ENCODE assay signal across 27 cellular contexts in the genomic region with DNA sequence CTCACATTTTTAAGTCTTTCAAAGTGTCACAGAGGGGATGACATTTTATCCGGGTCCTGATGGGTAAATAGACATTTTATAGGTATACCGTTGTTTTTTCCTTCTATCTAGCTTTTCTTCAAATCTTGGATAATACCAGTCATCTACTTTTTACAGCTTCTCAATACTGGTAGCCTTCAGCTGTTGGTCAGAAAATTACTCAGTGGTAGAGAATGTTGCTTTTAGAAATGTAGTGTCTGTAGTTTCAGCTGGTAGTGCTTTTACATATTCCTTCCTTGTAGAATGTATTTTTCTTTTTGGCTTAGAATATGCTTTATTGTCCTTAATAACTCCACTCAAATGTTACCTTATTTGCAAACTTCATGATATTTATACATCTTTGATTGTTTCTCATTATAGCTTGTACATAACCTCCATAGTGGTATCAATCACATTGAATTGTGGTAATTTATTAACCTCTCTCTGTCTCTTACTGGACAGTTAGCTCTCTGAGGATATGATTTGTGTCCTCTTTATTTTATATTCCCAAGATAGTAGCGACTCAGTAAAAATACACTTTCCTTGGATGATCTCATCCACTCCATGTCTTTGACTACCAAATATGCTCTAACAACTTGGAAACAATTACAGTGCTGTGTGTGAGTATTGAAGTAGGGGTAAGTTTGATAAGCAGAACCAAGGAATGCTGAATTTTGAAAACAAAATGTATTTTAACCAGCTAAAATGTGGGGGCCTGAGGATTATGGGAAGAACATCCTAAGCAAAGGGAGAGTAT. TPM values are rescaled to one million over a fixed set of nuclear protein-coding genes. Genes with fewer than 3 reads are reported as not detected.
A peak's percentile ranks its signal among the peaks of the same experiment; 100 is the strongest.
DNase-seq lines count a peak whose midpoint lies in the region; ATAC-seq and TF ChIP-seq lines count a peak whose summit lies in the region.
"Had no signal": no experiment of that assay in that cellular context is flagged by ENCODE, and none has a peak within 500 bp of the region (broad histone marks: within the 10 kb centered on the region; RNA-seq: fewer than 3 reads in every experiment).

No MANE protein-coding gene starts in this region.

- peaks cover 3% of the 10 kb centered on the region for H3K36me3 ChIP-seq in smooth muscle cell (ENCODE audit: low read depth)
- H3K36me3 ChIP-seq: HAP-1 had no signal

- intact Hi-C loops in right cardiac atrium (cut with DNase I), result no loop called here

- no peak for TF ChIP-seq CTCF in smooth muscle cell (IDR thresholded peaks at IDR 0.05; ENCODE audit: borderline replicate concordance, insufficient read depth, poor library complexity, severe bottlenecking)

- no peak overlapping the region for H3K9ac ChIP-seq in smooth muscle cell (ENCODE audit: low read depth)
- H3K9ac ChIP-seq: BLaER1 had no signal

- H3K79me2 ChIP-seq in smooth muscle cell (ENCODE audit: low read depth), result peaks cover 37% of the 10 kb centered on the region

- H3K27me3 ChIP-seq in smooth muscle cell (ENCODE audit: low read depth), result no peaks in the 10 kb centered on the region
- H3K27me3 ChIP-seq in right cardiac atrium (ENCODE audit: control insufficient read depth, insufficient read depth), result no peaks in the 10 kb centered on the region
- H3K27me3 ChIP-seq: BLaER1, foreskin keratinocyte, heart left ventricle had no signal

- H3K9me3 ChIP-seq in smooth muscle cell (replicated peaks; ENCODE audit: low read depth), result no peaks in the 10 kb centered on the region
- no peaks in the 10 kb centered on the region for H3K9me3 ChIP-seq in right cardiac atrium (ENCODE audit: control insufficient read depth, low read length)
- H3K9me3 ChIP-seq: HAP-1, heart left ventricle had no signal

- H3K4me2 ChIP-seq in smooth muscle cell, result peak overlapping the region; percentile 49
- H3K4me2 ChIP-seq: BLaER1 had no signal

- peak overlapping the region; percentile 62 for H3K27ac ChIP-seq in smooth muscle cell (ENCODE audit: low read depth)
- H3K27ac ChIP-seq in right cardiac atrium (ENCODE audit: low read length), result no peak overlapping the region
- H3K27ac ChIP-seq: BLaER1, foreskin keratinocyte, heart left ventricle, WERI-Rb-1 had no signal

- ATAC-seq in GM21367 (IDR thresholded peaks at IDR 0.05; ENCODE audit: unreplicated experiment) (no peak), right cardiac atrium (no peak)
- ATAC-seq: activated CD8-positive, alpha-beta T cell treated with anti-CD3 and anti-CD28 coated beads, Interleukin-2, amount 10 ng/mL, durations not matched to agents 7 days and 5 days; effector memory CD8-positive, alpha-beta T cell; foreskin keratinocyte; heart left ventricle; natural killer cell; stimulated activated naive CD8-positive, alpha-beta T cell treated with anti-CD3 and anti-CD28 coated beads, Interleukin-15, amount 100 ng/mL, for 72 hours had no signal

- H3K4me3 ChIP-seq in smooth muscle cell, result no peak overlapping the region
- no peak overlapping the region for H3K4me3 ChIP-seq in right cardiac atrium (ENCODE audit: low read length)
- H3K4me3 ChIP-seq: BLaER1, HAP-1, heart left ventricle had no signal

- H3K4me1 ChIP-seq in smooth muscle cell (ENCODE audit: low read depth) (no peaks in the 10 kb centered on the region), right cardiac atrium (ENCODE audit: control insufficient read depth, insufficient read depth, low read length) (no peaks in the 10 kb centered on the region)
- H3K4me1 ChIP-seq: foreskin keratinocyte, heart left ventricle had no signal

- H3F3A ChIP-seq in smooth muscle cell (ENCODE audit: low read depth), result no peaks in the 10 kb centered on the region

- no peaks in the 10 kb centered on the region for H4K20me1 ChIP-seq in smooth muscle cell (ENCODE audit: low read depth)

- WGBS in smooth muscle cell (ENCODE audit: low lambda C conversion rate), result 66% methylated on average over 3 of the region's 3 CpGs
- WGBS in right cardiac atrium, result 88% methylated on average over 3 of the region's 3 CpGs

- peak; percentile 13 for DNase-seq in EL
- peak; percentile 26 for DNase-seq in astrocyte of the hippocampus (ENCODE audit: low read depth, low spot score)
- peak; percentile 35 for DNase-seq in kidney glomerular epithelial cell (lab: John Stamatoyannopoulos, UW)
- DNase-seq in smooth muscle cell (lab: John Stamatoyannopoulos, UW; ENCODE audit: unreplicated experiment), result no peak
- no peak for DNase-seq in NCI-H187 (lab: John Stamatoyannopoulos, UW)
- DNase-seq in right cardiac atrium, result no peak
- DNase-seq: activated CD4-positive, alpha-beta T cell treated with anti-CD3 and anti-CD28 coated beads for 4 hours; activated CD8-positive, alpha-beta T cell treated with anti-CD3 and anti-CD28 coated beads, Interleukin-2, amount 10 ng/mL, durations not matched to agents 7 days and 5 days; aorta; central memory CD4-positive, alpha-beta T cell; DMS153; effector memory CD8-positive, alpha-beta T cell; foreskin keratinocyte; heart left ventricle; natural killer cell; NCI-H146; NCI-H2107; NCI-H446 treated with DMSO at 0.1 percent for 48 hours; NCI-H82; nucleus accumbens; stimulated activated naive CD8-positive, alpha-beta T cell treated with anti-CD3 and anti-CD28 coated beads, Interleukin-15, amount 100 ng/mL, for 72 hours; SW 1271; T-helper 9 cell; WERI-Rb-1 had no signal

- no peak overlapping the region for H2AFZ ChIP-seq in smooth muscle cell (ENCODE audit: low read depth)

RNA-seq across cellular contexts. Expression of gene RAP1GDS1, which starts 53.8 kb away (rescaled TPM):
- total RNA-seq in smooth muscle cell, result 48.2 and 67.9 TPM in 2 replicates
- polyA plus RNA-seq in smooth muscle cell, result 28.4 and 29.5 TPM in 2 replicates
- total RNA-seq in right cardiac atrium, result 10 to 100 TPM; 10.2 to 14.8 (median 13.2) TPM
- 5.0 TPM for polyA plus RNA-seq in right cardiac atrium

Comparison
In these comparisons a context has a peak if more than half of its experiments do, and no peak if none do; other contexts are left out.
1. DNase-seq: peak in EL (single experiment), astrocyte of the hippocampus (single experiment) and kidney glomerular epithelial cell (single experiment); none in smooth muscle cell (single experiment), NCI-H187 (0 of 2) and right cardiac atrium (0 of 3).